1 cellular context compared by ENCODE assay signal in genomic region chr20:17533396-17533795, GRCh38.
A peak's percentile ranks its signal among the peaks of the same experiment; 100 is the strongest.
TF ChIP-seq lines count a peak whose summit lies in the region.

No MANE protein-coding gene starts in this region.

TF ChIP-seq in HEK293, 187 proteins besides CTCF, POLR2A, EP300 and RAD21 (continued from another document):
- TF ChIP-seq ZNF449 (tag by site-specific recombination; IDR thresholded peaks at IDR 0.05): peak; percentile 81; the same call in 1 of the 2 replicates
